ENCODE assay signal across 1 cellular context in the genomic region with DNA sequence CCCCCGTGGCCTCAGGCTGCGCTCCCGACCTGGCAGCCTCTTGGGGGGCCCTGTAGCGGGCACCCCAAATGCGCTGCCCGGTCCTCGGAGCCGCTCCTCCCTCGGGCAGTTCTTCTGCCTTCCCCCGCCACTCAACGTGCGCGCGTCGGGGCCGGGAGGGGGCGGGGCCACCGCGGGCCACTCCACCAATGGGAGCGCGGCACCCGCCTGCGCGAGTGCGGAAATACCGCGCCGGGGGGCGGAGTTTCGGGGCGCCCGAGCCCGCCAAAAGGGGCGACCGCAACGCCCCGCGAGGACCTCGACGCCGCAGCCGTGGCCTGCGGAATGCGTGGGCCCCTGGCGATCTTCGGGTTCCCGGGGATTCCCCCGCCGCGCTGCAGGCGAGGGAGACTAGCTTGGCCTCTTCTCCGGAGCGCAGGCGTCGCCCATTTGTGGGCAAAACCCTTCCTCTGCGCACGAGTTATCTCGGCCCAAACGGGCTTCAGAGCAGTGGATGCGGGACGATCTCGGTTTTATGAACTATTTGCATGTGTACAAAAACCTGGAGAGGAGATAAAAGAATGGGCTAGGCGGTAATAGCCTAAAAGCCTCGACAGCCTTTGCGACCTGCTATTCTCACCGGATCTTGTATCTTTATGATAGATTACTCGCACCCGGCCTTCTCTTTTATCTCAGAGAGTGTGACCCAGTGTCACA.
TF ChIP-seq lines count a peak whose summit lies in the region.

A gene with protein sequence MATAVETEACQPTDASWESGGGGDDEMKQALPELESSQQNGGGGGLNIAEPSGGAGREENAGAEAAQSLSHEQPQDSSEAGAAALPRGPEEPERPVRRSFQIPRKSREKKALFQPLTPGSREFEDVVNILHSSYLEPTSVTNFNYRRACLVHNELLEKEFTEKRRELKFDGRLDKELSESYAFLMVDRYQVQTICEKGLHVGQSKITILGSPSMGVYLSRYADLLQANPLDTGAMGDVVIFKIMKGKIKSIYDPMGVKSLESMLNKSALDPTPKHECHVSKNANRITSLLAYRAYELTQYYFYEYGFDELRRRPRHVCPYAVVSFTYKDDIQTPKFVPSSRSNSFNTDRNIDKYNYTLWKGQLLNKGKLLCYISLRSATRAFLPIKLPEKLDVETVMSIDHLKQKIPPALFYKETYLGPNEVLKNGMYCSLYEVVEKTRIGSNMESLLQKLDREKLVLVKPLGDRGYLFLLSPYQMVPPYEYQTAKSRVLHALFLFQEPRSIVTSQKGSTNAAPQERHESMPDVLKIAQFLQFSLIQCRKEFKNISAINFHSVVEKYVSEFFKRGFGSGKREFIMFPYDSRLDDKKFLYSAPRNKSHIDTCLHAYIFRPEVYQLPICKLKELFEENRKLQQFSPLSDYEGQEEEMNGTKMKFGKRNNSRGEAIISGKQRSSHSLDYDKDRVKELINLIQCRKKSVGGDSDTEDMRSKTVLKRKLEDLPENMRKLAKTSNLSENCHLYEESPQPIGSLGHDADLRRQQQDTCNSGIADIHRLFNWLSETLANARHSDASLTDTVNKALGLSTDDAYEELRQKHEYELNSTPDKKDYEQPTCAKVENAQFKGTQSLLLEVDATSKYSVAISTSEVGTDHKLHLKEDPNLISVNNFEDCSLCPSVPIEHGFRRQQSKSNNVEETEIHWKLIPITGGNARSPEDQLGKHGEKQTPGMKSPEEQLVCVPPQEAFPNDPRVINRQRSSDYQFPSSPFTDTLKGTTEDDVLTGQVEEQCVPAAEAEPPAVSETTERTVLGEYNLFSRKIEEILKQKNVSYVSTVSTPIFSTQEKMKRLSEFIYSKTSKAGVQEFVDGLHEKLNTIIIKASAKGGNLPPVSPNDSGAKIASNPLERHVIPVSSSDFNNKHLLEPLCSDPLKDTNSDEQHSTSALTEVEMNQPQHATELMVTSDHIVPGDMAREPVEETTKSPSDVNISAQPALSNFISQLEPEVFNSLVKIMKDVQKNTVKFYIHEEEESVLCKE (N-terminal part only) (minus strand): TSS at position 144 of the 696 bp plus-strand sequence. CDS start 259 bp downstream, outside the sequence.

TF ChIP-seq in K562, 482 proteins besides CTCF, POLR2A, EP300 and RAD21 (continued from another document and continues in another):
- TF ChIP-seq, protein P1, sequence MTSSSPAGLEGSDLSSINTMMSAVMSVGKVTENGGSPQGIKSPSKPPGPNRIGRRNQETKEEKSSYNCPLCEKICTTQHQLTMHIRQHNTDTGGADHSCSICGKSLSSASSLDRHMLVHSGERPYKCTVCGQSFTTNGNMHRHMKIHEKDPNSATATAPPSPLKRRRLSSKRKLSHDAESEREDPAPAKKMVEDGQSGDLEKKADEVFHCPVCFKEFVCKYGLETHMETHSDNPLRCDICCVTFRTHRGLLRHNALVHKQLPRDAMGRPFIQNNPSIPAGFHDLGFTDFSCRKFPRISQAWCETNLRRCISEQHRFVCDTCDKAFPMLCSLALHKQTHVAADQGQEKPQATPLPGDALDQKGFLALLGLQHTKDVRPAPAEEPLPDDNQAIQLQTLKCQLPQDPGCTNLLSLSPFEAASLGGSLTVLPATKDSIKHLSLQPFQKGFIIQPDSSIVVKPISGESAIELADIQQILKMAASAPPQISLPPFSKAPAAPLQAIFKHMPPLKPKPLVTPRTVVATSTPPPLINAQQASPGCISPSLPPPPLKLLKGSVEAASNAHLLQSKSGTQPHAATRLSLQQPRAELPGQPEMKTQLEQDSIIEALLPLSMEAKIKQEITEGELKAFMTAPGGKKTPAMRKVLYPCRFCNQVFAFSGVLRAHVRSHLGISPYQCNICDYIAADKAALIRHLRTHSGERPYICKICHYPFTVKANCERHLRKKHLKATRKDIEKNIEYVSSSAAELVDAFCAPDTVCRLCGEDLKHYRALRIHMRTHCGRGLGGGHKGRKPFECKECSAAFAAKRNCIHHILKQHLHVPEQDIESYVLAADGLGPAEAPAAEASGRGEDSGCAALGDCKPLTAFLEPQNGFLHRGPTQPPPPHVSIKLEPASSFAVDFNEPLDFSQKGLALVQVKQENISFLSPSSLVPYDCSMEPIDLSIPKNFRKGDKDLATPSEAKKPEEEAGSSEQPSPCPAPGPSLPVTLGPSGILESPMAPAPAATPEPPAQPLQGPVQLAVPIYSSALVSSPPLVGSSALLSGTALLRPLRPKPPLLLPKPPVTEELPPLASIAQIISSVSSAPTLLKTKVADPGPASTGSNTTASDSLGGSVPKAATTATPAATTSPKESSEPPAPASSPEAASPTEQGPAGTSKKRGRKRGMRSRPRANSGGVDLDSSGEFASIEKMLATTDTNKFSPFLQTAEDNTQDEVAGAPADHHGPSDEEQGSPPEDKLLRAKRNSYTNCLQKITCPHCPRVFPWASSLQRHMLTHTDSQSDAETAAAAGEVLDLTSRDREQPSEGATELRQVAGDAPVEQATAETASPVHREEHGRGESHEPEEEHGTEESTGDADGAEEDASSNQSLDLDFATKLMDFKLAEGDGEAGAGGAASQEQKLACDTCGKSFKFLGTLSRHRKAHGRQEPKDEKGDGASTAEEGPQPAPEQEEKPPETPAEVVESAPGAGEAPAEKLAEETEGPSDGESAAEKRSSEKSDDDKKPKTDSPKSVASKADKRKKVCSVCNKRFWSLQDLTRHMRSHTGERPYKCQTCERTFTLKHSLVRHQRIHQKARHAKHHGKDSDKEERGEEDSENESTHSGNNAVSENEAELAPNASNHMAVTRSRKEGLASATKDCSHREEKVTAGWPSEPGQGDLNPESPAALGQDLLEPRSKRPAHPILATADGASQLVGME (CRISPR knock-in tag; IDR thresholded peaks at IDR 0.05) = no peak
- TF ChIP-seq FOXM1 (IDR thresholded peaks at IDR 0.05; ENCODE audit: low read depth) (no peak), FOXM1 (CRISPR knock-in tag; IDR thresholded peaks at IDR 0.05; ENCODE audit: low read depth) (peak; percentile 91), ZNF444 (CRISPR knock-in tag; IDR thresholded peaks at IDR 0.05) (no peak), ILK (tag; IDR thresholded peaks at IDR 0.05; ENCODE audit: borderline replicate concordance, low read depth) (no peak), SUPT5H (IDR thresholded peaks at IDR 0.05) (peak; percentile 24), ZNF696 (CRISPR knock-in tag; conservative IDR thresholded peaks at IDR 0.05) (no peak), ZZZ3 (IDR thresholded peaks at IDR 0.05) (no peak), RUNX1 (IDR thresholded peaks at IDR 0.05; ENCODE audit: low read depth) (no peak), TBL1XR1 (IDR thresholded peaks at IDR 0.05; ENCODE audit: low read length in 2 of 2) (no peak), SMARCB1 (IDR thresholded peaks at IDR 0.05; ENCODE audit: insufficient read length, low read depth) (no peak), KAT7 (CRISPR knock-in tag; IDR thresholded peaks at IDR 0.05; ENCODE audit: borderline replicate concordance) (peak; percentile 27; the same call in 1 of the 2 replicates), ELF4 (CRISPR knock-in tag; IDR thresholded peaks at IDR 0.05) (no peak), HNRNPL (IDR thresholded peaks at IDR 0.05; ENCODE audit: low read depth, low read length) (no peak), ZNF212 (CRISPR knock-in tag; IDR thresholded peaks at IDR 0.05) (no peak), PHF8 (IDR thresholded peaks at IDR 0.05; ENCODE audit: borderline replicate concordance, low read length) (no peak)
- TF ChIP-seq, protein P2, sequence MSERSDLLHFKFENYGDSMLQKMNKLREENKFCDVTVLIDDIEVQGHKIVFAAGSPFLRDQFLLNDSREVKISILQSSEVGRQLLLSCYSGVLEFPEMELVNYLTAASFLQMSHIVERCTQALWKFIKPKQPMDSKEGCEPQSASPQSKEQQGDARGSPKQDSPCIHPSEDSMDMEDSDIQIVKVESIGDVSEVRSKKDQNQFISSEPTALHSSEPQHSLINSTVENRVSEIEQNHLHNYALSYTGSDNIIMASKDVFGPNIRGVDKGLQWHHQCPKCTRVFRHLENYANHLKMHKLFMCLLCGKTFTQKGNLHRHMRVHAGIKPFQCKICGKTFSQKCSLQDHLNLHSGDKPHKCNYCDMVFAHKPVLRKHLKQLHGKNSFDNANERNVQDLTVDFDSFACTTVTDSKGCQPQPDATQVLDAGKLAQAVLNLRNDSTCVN (CRISPR knock-in tag; IDR thresholded peaks at IDR 0.05) = no peak
- TF ChIP-seq, protein P3, sequence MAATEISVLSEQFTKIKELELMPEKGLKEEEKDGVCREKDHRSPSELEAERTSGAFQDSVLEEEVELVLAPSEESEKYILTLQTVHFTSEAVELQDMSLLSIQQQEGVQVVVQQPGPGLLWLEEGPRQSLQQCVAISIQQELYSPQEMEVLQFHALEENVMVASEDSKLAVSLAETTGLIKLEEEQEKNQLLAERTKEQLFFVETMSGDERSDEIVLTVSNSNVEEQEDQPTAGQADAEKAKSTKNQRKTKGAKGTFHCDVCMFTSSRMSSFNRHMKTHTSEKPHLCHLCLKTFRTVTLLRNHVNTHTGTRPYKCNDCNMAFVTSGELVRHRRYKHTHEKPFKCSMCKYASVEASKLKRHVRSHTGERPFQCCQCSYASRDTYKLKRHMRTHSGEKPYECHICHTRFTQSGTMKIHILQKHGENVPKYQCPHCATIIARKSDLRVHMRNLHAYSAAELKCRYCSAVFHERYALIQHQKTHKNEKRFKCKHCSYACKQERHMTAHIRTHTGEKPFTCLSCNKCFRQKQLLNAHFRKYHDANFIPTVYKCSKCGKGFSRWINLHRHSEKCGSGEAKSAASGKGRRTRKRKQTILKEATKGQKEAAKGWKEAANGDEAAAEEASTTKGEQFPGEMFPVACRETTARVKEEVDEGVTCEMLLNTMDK (IDR thresholded peaks at IDR 0.05; ENCODE audit: borderline replicate concordance, insufficient read depth, low read depth, low read length, poor library complexity, severe bottlenecking) = no peak
- TF ChIP-seq, protein P4, sequence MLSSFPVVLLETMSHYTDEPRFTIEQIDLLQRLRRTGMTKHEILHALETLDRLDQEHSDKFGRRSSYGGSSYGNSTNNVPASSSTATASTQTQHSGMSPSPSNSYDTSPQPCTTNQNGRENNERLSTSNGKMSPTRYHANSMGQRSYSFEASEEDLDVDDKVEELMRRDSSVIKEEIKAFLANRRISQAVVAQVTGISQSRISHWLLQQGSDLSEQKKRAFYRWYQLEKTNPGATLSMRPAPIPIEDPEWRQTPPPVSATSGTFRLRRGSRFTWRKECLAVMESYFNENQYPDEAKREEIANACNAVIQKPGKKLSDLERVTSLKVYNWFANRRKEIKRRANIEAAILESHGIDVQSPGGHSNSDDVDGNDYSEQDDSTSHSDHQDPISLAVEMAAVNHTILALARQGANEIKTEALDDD (IDR thresholded peaks at IDR 0.05) = no peak
- TF ChIP-seq, protein P5, sequence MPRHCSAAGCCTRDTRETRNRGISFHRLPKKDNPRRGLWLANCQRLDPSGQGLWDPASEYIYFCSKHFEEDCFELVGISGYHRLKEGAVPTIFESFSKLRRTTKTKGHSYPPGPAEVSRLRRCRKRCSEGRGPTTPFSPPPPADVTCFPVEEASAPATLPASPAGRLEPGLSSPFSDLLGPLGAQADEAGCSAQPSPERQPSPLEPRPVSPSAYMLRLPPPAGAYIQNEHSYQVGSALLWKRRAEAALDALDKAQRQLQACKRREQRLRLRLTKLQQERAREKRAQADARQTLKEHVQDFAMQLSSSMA (CRISPR knock-in tag; IDR thresholded peaks at IDR 0.05) = no peak
- TF ChIP-seq, protein P6, sequence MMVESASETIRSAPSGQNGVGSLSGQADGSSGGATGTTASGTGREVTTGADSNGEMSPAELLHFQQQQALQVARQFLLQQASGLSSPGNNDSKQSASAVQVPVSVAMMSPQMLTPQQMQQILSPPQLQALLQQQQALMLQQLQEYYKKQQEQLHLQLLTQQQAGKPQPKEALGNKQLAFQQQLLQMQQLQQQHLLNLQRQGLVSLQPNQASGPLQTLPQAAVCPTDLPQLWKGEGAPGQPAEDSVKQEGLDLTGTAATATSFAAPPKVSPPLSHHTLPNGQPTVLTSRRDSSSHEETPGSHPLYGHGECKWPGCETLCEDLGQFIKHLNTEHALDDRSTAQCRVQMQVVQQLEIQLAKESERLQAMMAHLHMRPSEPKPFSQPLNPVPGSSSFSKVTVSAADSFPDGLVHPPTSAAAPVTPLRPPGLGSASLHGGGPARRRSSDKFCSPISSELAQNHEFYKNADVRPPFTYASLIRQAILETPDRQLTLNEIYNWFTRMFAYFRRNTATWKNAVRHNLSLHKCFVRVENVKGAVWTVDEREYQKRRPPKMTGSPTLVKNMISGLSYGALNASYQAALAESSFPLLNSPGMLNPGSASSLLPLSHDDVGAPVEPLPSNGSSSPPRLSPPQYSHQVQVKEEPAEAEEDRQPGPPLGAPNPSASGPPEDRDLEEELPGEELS (CRISPR knock-in tag; IDR thresholded peaks at IDR 0.05; ENCODE audit: borderline replicate concordance) = peak; percentile 72; the same call in 1 of the 2 replicates
